23 cellular contexts compared by ENCODE assay signal in the genomic region with DNA sequence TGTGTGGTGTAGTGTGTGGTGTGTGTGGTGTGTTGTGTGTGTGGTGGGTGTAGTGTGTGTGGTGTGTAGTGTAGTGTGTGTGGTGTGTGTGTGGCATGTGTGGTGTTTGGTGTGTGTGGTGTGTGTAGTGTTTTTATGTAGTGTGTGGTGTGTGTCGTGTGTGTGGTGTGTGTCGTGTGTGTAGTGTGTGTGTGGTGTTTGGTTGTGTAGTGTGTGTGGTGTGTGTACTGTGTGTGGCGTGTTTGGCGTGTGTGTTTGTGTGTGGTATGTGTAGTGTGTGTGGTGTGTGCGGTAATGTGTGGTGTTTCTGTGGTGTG. TPM values are rescaled to one million over a fixed set of nuclear protein-coding genes. Genes with fewer than 3 reads are reported as not detected.
A peak's percentile ranks its signal among the peaks of the same experiment; 100 is the strongest.
DNase-seq lines count a peak whose midpoint lies in the region; ATAC-seq, FAIRE-seq and TF ChIP-seq lines count a peak whose summit lies in the region.
"Had no signal": no experiment of that assay in that cellular context is flagged by ENCODE, and none has a peak within 500 bp of the region (broad histone marks: within the 10 kb centered on the region; RNA-seq: fewer than 3 reads in every experiment).

No MANE protein-coding gene starts in this region.

- intact Hi-C loops in activated CD4-positive, alpha-beta T cell treated with anti-CD3 and anti-CD28 coated beads for 36 hours (cut with DNase I, micrococcal nuclease), result loop anchor here (5.0 kb wide), 2 partner anchors 128 to 178 kb away; a partner anchor contains a TSS

- TF ChIP-seq CTCF in nephron progenitor cell (IDR thresholded peaks at IDR 0.05), result no peak

- peak overlapping the region; percentile 43 for H3K27ac Mint-ChIP-seq in activated CD4-positive, alpha-beta T cell treated with anti-CD3 and anti-CD28 coated beads for 36 hours
- H3K27ac Mint-ChIP-seq in activated naive CD8-positive, alpha-beta T cell treated with anti-CD3 and anti-CD28 coated beads, Interleukin-2, amount 10 ng/mL, durations not matched to agents 7 days and 5 days, result peak overlapping the region; percentile 76
- H3K27ac Mint-ChIP-seq in nephron progenitor cell, result no peak overlapping the region
- H3K27ac Mint-ChIP-seq in naive thymus-derived CD8-positive, alpha-beta T cell, result peak overlapping the region in 5 of 10 donors; percentile 6 to 91 (median 87)

- peaks cover 24% of the 10 kb centered on the region for H3K27me3 Mint-ChIP-seq in activated CD4-positive, alpha-beta T cell treated with anti-CD3 and anti-CD28 coated beads for 36 hours
- peaks cover 27% of the 10 kb centered on the region for H3K27me3 Mint-ChIP-seq in activated naive CD8-positive, alpha-beta T cell treated with anti-CD3 and anti-CD28 coated beads, Interleukin-2, amount 10 ng/mL, durations not matched to agents 7 days and 5 days
- peaks cover 23% of the 10 kb centered on the region for H3K27me3 Mint-ChIP-seq in nephron progenitor cell (ENCODE audit: low read depth, poor library complexity)
- peaks cover 24 to 46% (median 42%) of the 10 kb centered on the region in 5 donors for H3K27me3 Mint-ChIP-seq in naive thymus-derived CD8-positive, alpha-beta T cell

- ATAC-seq in activated CD4-positive, alpha-beta T cell treated with anti-CD3 and anti-CD28 coated beads for 36 hours, result no peak
- ATAC-seq in activated naive CD8-positive, alpha-beta T cell treated with anti-CD3 and anti-CD28 coated beads, Interleukin-2, amount 10 ng/mL, durations not matched to agents 7 days and 5 days (ENCODE audit: low read depth), result no peak
- ATAC-seq in GM21529 (IDR thresholded peaks at IDR 0.05; ENCODE audit: unreplicated experiment), result no peak
- ATAC-seq in naive thymus-derived CD8-positive, alpha-beta T cell, result no peak
- ATAC-seq: upper lobe of right lung had no signal

- peak; percentile 37 for FAIRE-seq in GM19239 (lab: Jason Lieb, UNC)
- FAIRE-seq: colon, endometrium had no signal

- H3K36me3 Mint-ChIP-seq in activated CD4-positive, alpha-beta T cell treated with anti-CD3 and anti-CD28 coated beads for 36 hours (ENCODE audit: low read depth), result peaks cover 10% of the 10 kb centered on the region
- H3K36me3 Mint-ChIP-seq in activated naive CD8-positive, alpha-beta T cell treated with anti-CD3 and anti-CD28 coated beads, Interleukin-2, amount 10 ng/mL, durations not matched to agents 7 days and 5 days, result peaks cover 16% of the 10 kb centered on the region
- H3K36me3 Mint-ChIP-seq in nephron progenitor cell (ENCODE audit: low read depth), result no peaks in the 10 kb centered on the region
- no peaks in the 10 kb centered on the region for H3K36me3 Mint-ChIP-seq in naive thymus-derived CD8-positive, alpha-beta T cell
- H3K36me3 Mint-ChIP-seq: IgD-negative memory B cell had no signal

- no peak overlapping the region for H3K4me3 Mint-ChIP-seq in activated CD4-positive, alpha-beta T cell treated with anti-CD3 and anti-CD28 coated beads for 36 hours
- H3K4me3 Mint-ChIP-seq in activated naive CD8-positive, alpha-beta T cell treated with anti-CD3 and anti-CD28 coated beads, Interleukin-2, amount 10 ng/mL, durations not matched to agents 7 days and 5 days, result peak overlapping the region; percentile 35
- H3K4me3 Mint-ChIP-seq in nephron progenitor cell, result peak overlapping the region; percentile 29
- peak overlapping the region in 3 of 10 donors; percentile 24 to 59 (median 54) for H3K4me3 Mint-ChIP-seq in naive thymus-derived CD8-positive, alpha-beta T cell
- H3K4me3 Mint-ChIP-seq: IgD-negative memory B cell had no signal

- H3K4me1 Mint-ChIP-seq in activated CD4-positive, alpha-beta T cell treated with anti-CD3 and anti-CD28 coated beads for 36 hours, result peaks cover 88% of the 10 kb centered on the region
- peaks cover 58% of the 10 kb centered on the region for H3K4me1 Mint-ChIP-seq in activated naive CD8-positive, alpha-beta T cell treated with anti-CD3 and anti-CD28 coated beads, Interleukin-2, amount 10 ng/mL, durations not matched to agents 7 days and 5 days
- H3K4me1 Mint-ChIP-seq in nephron progenitor cell, result peaks cover 37% of the 10 kb centered on the region
- peaks cover 35 to 70% (median 57%) of the 10 kb centered on the region in 4 donors for H3K4me1 Mint-ChIP-seq in naive thymus-derived CD8-positive, alpha-beta T cell

- POLR2A ChIA-PET in activated CD4-positive, alpha-beta T cell treated with anti-CD3 and anti-CD28 coated beads for 36 hours (lab: Charles Lee), result no interaction called here
- POLR2A ChIA-PET in activated naive CD8-positive, alpha-beta T cell treated with anti-CD3 and anti-CD28 coated beads, Interleukin-2, amount 10 ng/mL, durations not matched to agents 7 days and 5 days (lab: Charles Lee), result no interaction called here
- POLR2A ChIA-PET in naive thymus-derived CD8-positive, alpha-beta T cell (lab: Charles Lee), result no interaction called here

- peaks cover 12% of the 10 kb centered on the region for H3K9me3 Mint-ChIP-seq in activated CD4-positive, alpha-beta T cell treated with anti-CD3 and anti-CD28 coated beads for 36 hours (ENCODE audit: low read depth)
- peaks cover 11% of the 10 kb centered on the region for H3K9me3 Mint-ChIP-seq in activated naive CD8-positive, alpha-beta T cell treated with anti-CD3 and anti-CD28 coated beads, Interleukin-2, amount 10 ng/mL, durations not matched to agents 7 days and 5 days
- H3K9me3 Mint-ChIP-seq in nephron progenitor cell, result peaks cover 3% of the 10 kb centered on the region
- H3K9me3 Mint-ChIP-seq in naive thymus-derived CD8-positive, alpha-beta T cell, result no peaks in the 10 kb centered on the region
- H3K9me3 Mint-ChIP-seq: IgD-negative memory B cell had no signal

- no peak for DNase-seq in activated CD4-positive, alpha-beta T cell treated with anti-CD3 and anti-CD28 coated beads for 36 hours
- DNase-seq in activated CD4-positive, alpha-beta T cell treated with anti-CD3 and anti-CD28 coated beads, Interleukin-2, amount 50 U/mL, for 4 hours, result no peak
- DNase-seq in GM19239 (ENCODE audit: insufficient read length, low spot score), result no peak
- no peak for DNase-seq in activated naive CD8-positive, alpha-beta T cell treated with anti-CD3 and anti-CD28 coated beads, Interleukin-2, amount 10 ng/mL, durations not matched to agents 7 days and 5 days
- no peak for DNase-seq in nephron progenitor cell
- no peak for DNase-seq in HPDE6-E6E7 (ENCODE audit: extremely low spot score)
- no peak for DNase-seq in naive thymus-derived CD8-positive, alpha-beta T cell
- DNase-seq: activated CD4-positive, CD25-positive, alpha-beta regulatory T cell treated with anti-CD3 and anti-CD28 coated beads, Interleukin-2, amount 50 U/mL, for 72 hours; activated naive CD4-positive, alpha-beta T cell treated with anti-CD3 and anti-CD28 coated beads, Interleukin-2, amount 50 U/mL, for 16 hours; head of caudate nucleus; NCI-H1436 treated with DMSO at 0.1 percent for 48 hours; NCI-H526; stimulated activated CD4-positive, alpha-beta T cell treated with anti-CD3 and anti-CD28 coated beads, Interleukin-1b, Interleukin-23, amount 100 ng/mL, for 48 hours; upper lobe of right lung had no signal

- CTCF ChIA-PET in activated CD4-positive, alpha-beta T cell treated with anti-CD3 and anti-CD28 coated beads for 36 hours (lab: Charles Lee), result no interaction called here

RNA-seq across cellular contexts. Expression of a gene that starts 4.7 kb away (rescaled TPM):
- total RNA-seq in activated CD4-positive, alpha-beta T cell treated with anti-CD3 and anti-CD28 coated beads for 36 hours, result under 1 TPM in 1 of 2 experiments, not detected in 1; 0.07 TPM
- under 1 TPM; 0.53 to 0.60 TPM for total RNA-seq in activated naive CD8-positive, alpha-beta T cell treated with anti-CD3 and anti-CD28 coated beads, Interleukin-2, amount 10 ng/mL, durations not matched to agents 7 days and 5 days
- not detected for total RNA-seq in naive thymus-derived CD8-positive, alpha-beta T cell
- not detected for polyA plus RNA-seq in naive thymus-derived CD8-positive, alpha-beta T cell
- total RNA-seq: A172, G401, MCF 10A, skeletal muscle tissue, upper lobe of right lung had no signal
- polyA plus RNA-seq: IgD-negative memory B cell had no signal

RNA-seq across cellular contexts. Expression of a gene that starts 6.2 kb away (rescaled TPM):
- 10 to 100 TPM; 33.2 to 37.2 TPM for total RNA-seq in activated CD4-positive, alpha-beta T cell treated with anti-CD3 and anti-CD28 coated beads for 36 hours
- 1 to 10 TPM; 5.4 to 6.6 TPM for total RNA-seq in activated naive CD8-positive, alpha-beta T cell treated with anti-CD3 and anti-CD28 coated beads, Interleukin-2, amount 10 ng/mL, durations not matched to agents 7 days and 5 days
- under 1 TPM; 0.23 to 0.47 TPM for total RNA-seq in naive thymus-derived CD8-positive, alpha-beta T cell
- 1 to 10 TPM in 1 of 3 donors, under 1 TPM in 2; 0.15 to 6.0 (median 0.60) TPM for polyA plus RNA-seq in naive thymus-derived CD8-positive, alpha-beta T cell
- total RNA-seq: A172, G401, MCF 10A, skeletal muscle tissue had no signal
- polyA plus RNA-seq: neural cell had no signal

RNA-seq across cellular contexts. Expression of a gene that starts 55.9 kb away (rescaled TPM):
- under 1 TPM; 0.76 to 0.89 TPM for total RNA-seq in activated CD4-positive, alpha-beta T cell treated with anti-CD3 and anti-CD28 coated beads for 36 hours
- under 1 TPM in 1 of 2 experiments, not detected in 1; 0.20 TPM for total RNA-seq in activated naive CD8-positive, alpha-beta T cell treated with anti-CD3 and anti-CD28 coated beads, Interleukin-2, amount 10 ng/mL, durations not matched to agents 7 days and 5 days
- total RNA-seq in naive thymus-derived CD8-positive, alpha-beta T cell, result not detected
- not detected for polyA plus RNA-seq in naive thymus-derived CD8-positive, alpha-beta T cell
- total RNA-seq: A172, G401, MCF 10A had no signal
- polyA plus RNA-seq: IgD-negative memory B cell, neural cell had no signal

Comparison
In these comparisons a context has a peak if more than half of its experiments do, and no peak if none do; other contexts are left out.
1. RNA of a gene that starts 6.2 kb away (total RNA-seq): 33.2 to 37.2 TPM in activated CD4-positive, alpha-beta T cell treated with anti-CD3 and anti-CD28 coated beads for 36 hours; 5.4 to 6.6 TPM in activated naive CD8-positive, alpha-beta T cell treated with anti-CD3 and anti-CD28 coated beads, Interleukin-2, amount 10 ng/mL, durations not matched to agents 7 days and 5 days and 0.23 to 0.47 TPM in naive thymus-derived CD8-positive, alpha-beta T cell; every median in the first group is over 4 times any median in the second.